ENCODE assay signal across 32 cellular contexts in genomic region chr1:220759147-220759546, GRCh38. TPM values are rescaled to one million over a fixed set of nuclear protein-coding genes. Genes with fewer than 3 reads are reported as not detected.
"Had no signal": no experiment of that assay in that cellular context is flagged by ENCODE, and none has a peak within 500 bp of the region (broad histone marks: within the 10 kb centered on the region; RNA-seq: fewer than 3 reads in every experiment).

No MANE protein-coding gene starts in this region.

- H3K27me3 Mint-ChIP-seq: progenitor cell of endocrine pancreas; stimulated activated memory B cell treated with anti-CD40 and anti-IgM and Interleukin-4, amounts not matched to agents 10 μg/mL and 1 μg/mL and 100 μg/mL, for 72 hours; type B pancreatic cell had no signal

- H3K27ac ChIP-seq: neutrophil, pancreas, psoas muscle, skin epidermis, spleen, suprapubic skin, testis, tibial artery, transverse colon, upper lobe of right lung, uterus had no signal

- FAIRE-seq: pancreas had no signal

- H3K36me3 Mint-ChIP-seq: naive thymus-derived CD8-positive, alpha-beta T cell; natural killer cell treated with Interleukin-12 subunit alpha and Interleukin-12 subunit beta and Interleukin-15 and Interleukin-18, amount 100 ng/mL, for 72 hours had no signal

- H3K9me3 Mint-ChIP-seq: naive thymus-derived CD8-positive, alpha-beta T cell; natural killer cell treated with Interleukin-12 subunit alpha and Interleukin-12 subunit beta and Interleukin-15 and Interleukin-18, amount 100 ng/mL, for 72 hours; nephron progenitor cell; neural crest cell; stimulated activated memory B cell treated with anti-CD40 and anti-IgM and Interleukin-4, amounts not matched to agents 10 μg/mL and 1 μg/mL and 100 μg/mL, for 72 hours; stimulated activated naive CD8-positive, alpha-beta T cell treated with anti-CD3 and anti-CD28 coated beads, Interleukin-15, amount 100 ng/mL, for 72 hours; type B pancreatic cell had no signal

- H3K4me3 Mint-ChIP-seq: naive thymus-derived CD8-positive, alpha-beta T cell; natural killer cell treated with Interleukin-12 subunit alpha and Interleukin-12 subunit beta and Interleukin-15 and Interleukin-18, amount 100 ng/mL, for 72 hours; nephron progenitor cell; neural crest cell; stimulated activated memory B cell treated with anti-CD40 and anti-IgM and Interleukin-4, amounts not matched to agents 10 μg/mL and 1 μg/mL and 100 μg/mL, for 72 hours; stimulated activated naive CD8-positive, alpha-beta T cell treated with anti-CD3 and anti-CD28 coated beads, Interleukin-15, amount 100 ng/mL, for 72 hours; type B pancreatic cell had no signal

- H3K9me3 ChIP-seq: neutrophil, pancreas, psoas muscle, spleen, suprapubic skin, testis, tibial artery, transverse colon, upper lobe of right lung, uterus had no signal

- H3K4me1 Mint-ChIP-seq: naive thymus-derived CD8-positive, alpha-beta T cell; neural crest cell; stimulated activated naive CD8-positive, alpha-beta T cell treated with anti-CD3 and anti-CD28 coated beads, Interleukin-15, amount 100 ng/mL, for 72 hours had no signal

- H3K4me1 ChIP-seq: psoas muscle, suprapubic skin, tibial artery, uterus had no signal

- H3K4me2 ChIP-seq: smooth muscle cell had no signal

- H3K27me3 ChIP-seq: neutrophil, pancreas, spleen, suprapubic skin, testis, tibial artery, transverse colon, upper lobe of right lung, uterus had no signal

- H3K4me3 ChIP-seq: pancreas, psoas muscle, skin epidermis, smooth muscle cell, spleen, suprapubic skin, testis, tibial artery, transverse colon, upper lobe of right lung, uterus had no signal

- H3K27ac Mint-ChIP-seq: naive thymus-derived CD8-positive, alpha-beta T cell; natural killer cell treated with Interleukin-12 subunit alpha and Interleukin-12 subunit beta and Interleukin-15 and Interleukin-18, amount 100 ng/mL, for 72 hours; nephron progenitor cell; progenitor cell of endocrine pancreas; stimulated activated memory B cell treated with anti-CD40 and anti-IgM and Interleukin-4, amounts not matched to agents 10 μg/mL and 1 μg/mL and 100 μg/mL, for 72 hours; stimulated activated naive CD8-positive, alpha-beta T cell treated with anti-CD3 and anti-CD28 coated beads, Interleukin-15, amount 100 ng/mL, for 72 hours; type B pancreatic cell had no signal

- ATAC-seq: naive thymus-derived CD8-positive, alpha-beta T cell; natural killer cell treated with Interleukin-12 subunit alpha and Interleukin-12 subunit beta and Interleukin-15 and Interleukin-18, amount 100 ng/mL, for 72 hours; pancreas; psoas muscle; right cardiac atrium; sciatic nerve; stimulated activated naive CD8-positive, alpha-beta T cell treated with anti-CD3 and anti-CD28 coated beads, Interleukin-15, amount 100 ng/mL, for 72 hours; stimulated activated naive CD8-positive, alpha-beta T cell treated with anti-CD3 and anti-CD28 coated beads, Interleukin-15, Interleukin-2, amounts not matched to agents 100 U/mL and 50 U/mL, for 24 hours had no signal

- H3K36me3 ChIP-seq: neutrophil, uterus had no signal

- DNase-seq: naive thymus-derived CD8-positive, alpha-beta T cell; nephron progenitor cell; nucleus accumbens; pancreas; posterior cingulate gyrus; psoas muscle; right cardiac atrium; spleen; stimulated activated CD4-positive, alpha-beta T cell treated with anti-CD3 and anti-CD28 coated beads, Interleukin-12 subunit alpha, Interleukin-12 subunit beta, amount 100 ng/mL, for 4 hours; stimulated activated CD4-positive, alpha-beta T cell treated with anti-CD3 and anti-CD28 coated beads, Interleukin-1b, Interleukin-23, amount 100 ng/mL, for 48 hours; stimulated activated CD4-positive, alpha-beta T cell treated with anti-CD3 and anti-CD28 coated beads, Interleukin-4, amount 100 ng/mL, for 1 hour; stimulated activated CD4-positive, alpha-beta T cell treated with anti-CD3 and anti-CD28 coated beads, Interleukin-4, amount 100 ng/mL, for 4 hours; stimulated activated CD8-positive, alpha-beta memory T cell treated with anti-CD3 and anti-CD28 coated beads, Interleukin-4, amount 100 ng/mL, for 48 hours; stimulated activated naive CD4-positive, alpha-beta T cell; stimulated activated naive CD8-positive, alpha-beta T cell treated with anti-CD3 and anti-CD28 coated beads, Interleukin-15, amount 100 ng/mL, for 72 hours; stimulated activated naive CD8-positive, alpha-beta T cell treated with anti-CD3 and anti-CD28 coated beads, Interleukin-15, Interleukin-2, amounts not matched to agents 100 U/mL and 50 U/mL, for 24 hours; substantia nigra; testis; tibial artery; transverse colon; upper lobe of right lung; uterus had no signal

RNA-seq across cellular contexts. Expression of gene MTARC2, which starts 11.0 kb away (rescaled TPM):
- total RNA-seq: naive thymus-derived CD8-positive, alpha-beta T cell; natural killer cell treated with Interleukin-12 subunit alpha and Interleukin-12 subunit beta and Interleukin-15 and Interleukin-18, amount 100 ng/mL, for 72 hours had no signal
- polyA plus RNA-seq: naive thymus-derived CD8-positive, alpha-beta T cell had no signal

RNA-seq across cellular contexts. Expression of gene MTARC1, which starts 27.6 kb away (rescaled TPM):
- total RNA-seq: naive thymus-derived CD8-positive, alpha-beta T cell had no signal
